ENCODE assay signal across 27 cellular contexts in genomic region chr21:35097525-35097924, GRCh38.
"Had no signal": no experiment of that assay in that cellular context is flagged by ENCODE, and none has a peak within 500 bp of the region (broad histone marks: within the 10 kb centered on the region; RNA-seq: fewer than 3 reads in every experiment).

No MANE protein-coding gene starts in this region.

- H3K4me1 Mint-ChIP-seq: central memory CD8-positive, alpha-beta T cell; memory B cell; neural progenitor cell had no signal

- H3K27ac ChIP-seq: esophagus muscularis mucosa, heart right ventricle, neural progenitor cell, parathyroid adenoma, psoas muscle, sigmoid colon, suprapubic skin, tibial artery, upper lobe of right lung, WERI-Rb-1 had no signal

- H3K27ac Mint-ChIP-seq: memory B cell; neural progenitor cell; stimulated activated memory B cell treated with anti-CD40 and anti-IgM and Interleukin-4, amounts not matched to agents 10 μg/mL and 1 μg/mL and 100 μg/mL, for 72 hours; T-helper 1 cell treated with Interleukin-12 subunit alpha and Interleukin-12 subunit beta and Interleukin-4 antibody, amounts not matched to agents 30 μg/mL and 1 μg/mL, for 36 hours had no signal

- DNase-seq: activated CD8-positive, alpha-beta memory T cell treated with anti-CD3 and anti-CD28 coated beads, Interleukin-2, amount 50 U/mL, for 48 hours; activated gamma-delta T cell treated with Interleukin-2 at 50 U/mL for 16 hours; anterior cingulate cortex; dermis blood vessel endothelial cell; effector CD4-positive, alpha-beta T cell; foreskin melanocyte; heart right ventricle; midbrain; naive thymus-derived CD4-positive, alpha-beta T cell; occipital lobe; psoas muscle; sigmoid colon; SK-N-SH; small intestine; SW 1271; T-helper 9 cell; tibial artery; upper lobe of right lung; WERI-Rb-1 had no signal

- H3K4me3 Mint-ChIP-seq: central memory CD8-positive, alpha-beta T cell; memory B cell; naive thymus-derived CD4-positive, alpha-beta T cell; neural progenitor cell; stimulated activated memory B cell treated with anti-CD40 and anti-IgM and Interleukin-4, amounts not matched to agents 10 μg/mL and 1 μg/mL and 100 μg/mL, for 72 hours; T-helper 1 cell treated with Interleukin-12 subunit alpha and Interleukin-12 subunit beta and Interleukin-4 antibody, amounts not matched to agents 30 μg/mL and 1 μg/mL, for 36 hours had no signal

- H3K36me3 Mint-ChIP-seq: memory B cell; neural progenitor cell; stimulated activated memory B cell treated with anti-CD40 and anti-IgM and Interleukin-4, amounts not matched to agents 10 μg/mL and 1 μg/mL and 100 μg/mL, for 72 hours had no signal

- H3K36me3 ChIP-seq: esophagus muscularis mucosa, heart right ventricle, neural progenitor cell, sigmoid colon, suprapubic skin, tibial artery, upper lobe of right lung, WERI-Rb-1 had no signal

- H3K27me3 Mint-ChIP-seq: central memory CD8-positive, alpha-beta T cell; naive thymus-derived CD4-positive, alpha-beta T cell; stimulated activated memory B cell treated with anti-CD40 and anti-IgM and Interleukin-4, amounts not matched to agents 10 μg/mL and 1 μg/mL and 100 μg/mL, for 72 hours had no signal

- H3K4me1 ChIP-seq: esophagus muscularis mucosa, neural progenitor cell, parathyroid adenoma, psoas muscle, sigmoid colon, suprapubic skin, upper lobe of right lung had no signal

- ATAC-seq: heart right ventricle; naive thymus-derived CD4-positive, alpha-beta T cell; psoas muscle; upper lobe of right lung had no signal

- H3K4me3 ChIP-seq: esophagus muscularis mucosa, heart right ventricle, neural progenitor cell, psoas muscle, sigmoid colon, suprapubic skin, tibial artery, upper lobe of right lung had no signal

- H3K9me3 ChIP-seq: esophagus muscularis mucosa, heart right ventricle, psoas muscle, sigmoid colon, SK-N-SH, suprapubic skin, tibial artery, upper lobe of right lung had no signal

- H3K9me3 Mint-ChIP-seq: central memory CD8-positive, alpha-beta T cell; memory B cell; stimulated activated memory B cell treated with anti-CD40 and anti-IgM and Interleukin-4, amounts not matched to agents 10 μg/mL and 1 μg/mL and 100 μg/mL, for 72 hours had no signal
